22 cellular contexts compared by ENCODE assay signal in genomic region chr1:41878911-41879310, GRCh38. TPM values are rescaled to one million over a fixed set of nuclear protein-coding genes. Genes with fewer than 3 reads are reported as not detected.
DNase-seq lines count a peak whose midpoint lies in the region; ATAC-seq and TF ChIP-seq lines count a peak whose summit lies in the region.
"Had no signal": no experiment of that assay in that cellular context is flagged by ENCODE, and none has a peak within 500 bp of the region (broad histone marks: within the 10 kb centered on the region; RNA-seq: fewer than 3 reads in every experiment).

No MANE protein-coding gene starts in this region.

- no peak overlapping the region for H2AFZ ChIP-seq in neural progenitor cell (replicated peaks)

- no peak for DNase-seq in left ventricle myocardium inferior
- no peak for DNase-seq in Right ventricle myocardium inferior (ENCODE audit: missing footprints)
- DNase-seq in neural progenitor cell (ENCODE audit: low spot score): no peak
- DNase-seq in BE2C: no peak
- DNase-seq in SIG-M5 treated with dmso at 0.1 percent for 504 hours (lab: John Stamatoyannopoulos, UW; ENCODE audit: unreplicated experiment): no peak
- no peak for DNase-seq in activated naive CD4-positive, alpha-beta T cell treated with Interleukin-2 at 50 U/mL for 16 hours
- DNase-seq: AML-193; C1 segment of cervical spinal cord; Caco-2; CD4-positive, alpha-beta memory T cell; DMS79 treated with DMSO at 0.1 percent for 48 hours; MG63; NCI-H1105 treated with DMSO at 0.1 percent for 48 hours; NCI-H146; NCI-H1930; NCI-H446; NCI-H524 treated with DMSO at 0.1 percent for 48 hours; NCI-H774 had no signal

- no peaks in the 10 kb centered on the region for H3K9me3 Mint-ChIP-seq in neural progenitor cell
- H3K9me3 Mint-ChIP-seq: CD4-positive, alpha-beta memory T cell had no signal

- peak overlapping the region; percentile 11 for H3K27ac Mint-ChIP-seq in neural progenitor cell

- peak overlapping the region; percentile 87 for H3K27ac ChIP-seq in left ventricle myocardium inferior (replicated peaks)
- peak overlapping the region; percentile 97; the same call in 1 of the 2 replicates for H3K27ac ChIP-seq in VCaP
- H3K27ac ChIP-seq in neural progenitor cell: no peak overlapping the region
- H3K27ac ChIP-seq: A549, SJSA1 had no signal

- peaks cover 6% of the 10 kb centered on the region for H3K27me3 Mint-ChIP-seq in neural progenitor cell (ENCODE audit: insufficient read depth, low read depth)
- H3K27me3 Mint-ChIP-seq: CD4-positive, alpha-beta memory T cell had no signal

- peaks cover 19% of the 10 kb centered on the region for H3F3A ChIP-seq in neural progenitor cell (ENCODE audit: low read depth)

- no peaks in the 10 kb centered on the region for H3K36me3 ChIP-seq in left ventricle myocardium inferior
- H3K36me3 ChIP-seq in neural progenitor cell: no peaks in the 10 kb centered on the region
- H3K36me3 ChIP-seq in BE2C: no peaks in the 10 kb centered on the region
- H3K36me3 ChIP-seq: MG63, SJSA1 had no signal

- H3K4me3 ChIP-seq in left ventricle myocardium inferior (no peak overlapping the region), neural progenitor cell (no peak overlapping the region), BE2C (ENCODE audit: low read depth, low read length) (no peak overlapping the region)
- H3K4me3 ChIP-seq: A549, MG63, SJSA1 had no signal

- intact Hi-C loops in left ventricle myocardium inferior (cut with micrococcal nuclease): no loop called here
- intact Hi-C loops in Right ventricle myocardium inferior (cut with DNase I): loop anchor here (5.0 kb wide), 2 partner anchors 38 to 67 kb away; partner anchors contain the start of gene HIVEP3

- ATAC-seq in Right ventricle myocardium inferior: no peak
- ATAC-seq: A549, HepG2 had no signal

- no peak for TF ChIP-seq CTCF in left ventricle myocardium inferior (IDR thresholded peaks at IDR 0.05; ENCODE audit: borderline replicate concordance)
- no peak for TF ChIP-seq CTCF in VCaP (conservative IDR thresholded peaks at IDR 0.05)
- no peak for TF ChIP-seq CTCF in neural progenitor cell (IDR thresholded peaks at IDR 0.05)
- TF ChIP-seq CTCF in BE2C (IDR thresholded peaks at IDR 0.05; ENCODE audit: low read depth, low read length): no peak

- H3K27me3 ChIP-seq in left ventricle myocardium inferior (ENCODE audit: low read depth): no peaks in the 10 kb centered on the region
- no peaks in the 10 kb centered on the region for H3K27me3 ChIP-seq in neural progenitor cell
- no peaks in the 10 kb centered on the region for H3K27me3 ChIP-seq in BE2C
- H3K27me3 ChIP-seq: MG63, SJSA1 had no signal

- H3K4me3 Mint-ChIP-seq in neural progenitor cell: no peak overlapping the region
- H3K4me3 Mint-ChIP-seq: CD4-positive, alpha-beta memory T cell had no signal

- no peaks in the 10 kb centered on the region for H4K20me1 ChIP-seq in neural progenitor cell (ENCODE audit: low read depth)

- no peaks in the 10 kb centered on the region for H3K36me3 Mint-ChIP-seq in neural progenitor cell
- H3K36me3 Mint-ChIP-seq: CD4-positive, alpha-beta memory T cell had no signal

- H3K9ac ChIP-seq in neural progenitor cell: no peak overlapping the region

- H3K4me1 Mint-ChIP-seq in neural progenitor cell: peaks cover 47% of the 10 kb centered on the region

- no peaks in the 10 kb centered on the region for H3K79me2 ChIP-seq in neural progenitor cell (ENCODE audit: low read depth)

- peaks cover 98% of the 10 kb centered on the region for H3K4me1 ChIP-seq in left ventricle myocardium inferior
- peaks cover 30% of the 10 kb centered on the region for H3K4me1 ChIP-seq in neural progenitor cell
- H3K4me1 ChIP-seq in BE2C: no peaks in the 10 kb centered on the region
- H3K4me1 ChIP-seq: A549 had no signal

- no peak overlapping the region for H3K4me2 ChIP-seq in neural progenitor cell
- H3K4me2 ChIP-seq: A549 had no signal

- H3K9me3 ChIP-seq in left ventricle myocardium inferior (replicated peaks) (no peaks in the 10 kb centered on the region), neural progenitor cell (ENCODE audit: low read depth) (no peaks in the 10 kb centered on the region), BE2C (no peaks in the 10 kb centered on the region)
- H3K9me3 ChIP-seq: A549, Caco-2, MG63, SJSA1 had no signal

RNA-seq across cellular contexts. Expression of gene HIVEP3, which starts 39.8 kb away (rescaled TPM):
- total RNA-seq in left ventricle myocardium inferior: 5.7 TPM
- 6.5 TPM for total RNA-seq in Right ventricle myocardium inferior
- total RNA-seq in neural progenitor cell (ENCODE audit: low replicate concordance): 0.37 and 1.1 TPM in 2 replicates
- polyA plus RNA-seq in BE2C (2012; ENCODE audit: insufficient read depth, insufficient read length, low read depth): 3.3 TPM
- total RNA-seq: HepG2 had no signal
